20 cellular contexts compared by ENCODE assay signal in the genomic region with DNA sequence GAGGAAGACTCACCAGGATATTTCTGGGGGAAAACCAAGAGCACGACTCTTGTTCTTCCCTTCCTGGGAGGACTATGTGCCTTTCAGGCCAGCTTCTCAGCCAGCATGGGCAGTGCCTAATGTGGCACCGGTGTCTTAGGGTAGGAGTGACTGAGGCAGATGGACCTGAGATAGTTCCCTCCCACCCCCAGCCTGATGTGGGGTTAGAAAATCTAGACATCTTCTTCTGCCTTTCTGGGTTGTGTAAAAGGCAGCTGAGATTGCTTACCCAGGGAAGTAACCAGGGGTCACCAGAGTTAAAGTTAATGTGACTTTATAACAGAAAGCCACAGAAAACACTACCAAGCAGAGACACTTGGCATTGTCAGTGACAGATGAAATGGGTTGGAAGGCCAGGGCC.
"Had no signal": no experiment of that assay in that cellular context is flagged by ENCODE, and none has a peak within 500 bp of the region (broad histone marks: within the 10 kb centered on the region; RNA-seq: fewer than 3 reads in every experiment).

No MANE protein-coding gene starts in this region.

- H3K36me3 Mint-ChIP-seq: activated naive CD8-positive, alpha-beta T cell; natural killer cell treated with Interleukin-12 subunit alpha and Interleukin-12 subunit beta and Interleukin-15 and Interleukin-18, amount 100 ng/mL, for 72 hours had no signal

- H3K4me3 ChIP-seq: adrenal gland, breast epithelium, colonic mucosa, heart right ventricle, thyroid gland had no signal

- H3K36me3 ChIP-seq: adrenal gland, breast epithelium, colonic mucosa, heart right ventricle, thyroid gland had no signal

- H3K27me3 ChIP-seq: adrenal gland, breast epithelium, colonic mucosa, heart right ventricle, thyroid gland had no signal

- DNase-seq: activated B cell treated with CpG ODN at 0.5 μM for 24 hours; activated CD4-positive, alpha-beta T cell treated with anti-CD3 and anti-CD28 coated beads for 36 hours; activated CD4-positive, alpha-beta T cell treated with anti-CD3 and anti-CD28 coated beads, Interleukin-2, amount 50 U/mL, for 4 hours; activated CD8-positive, alpha-beta memory T cell treated with anti-CD3 and anti-CD28 coated beads for 24 hours; activated CD8-positive, alpha-beta memory T cell treated with anti-CD3 and anti-CD28 coated beads, Interleukin-2, amount 50 U/mL, for 4 hours; activated naive CD4-positive, alpha-beta T cell; activated T-cell treated with anti-CD3 and anti-CD28 coated beads, Interleukin-2, amount 50 U/mL, for 24 hours; adrenal gland; colonic mucosa; heart right ventricle; left colon; stimulated activated CD4-positive, alpha-beta T cell treated with anti-CD3 and anti-CD28 coated beads, Interleukin-4, amount 100 ng/mL, for 24 hours; stimulated activated naive CD8-positive, alpha-beta T cell treated with anti-CD3 and anti-CD28 coated beads, Interleukin-15, Interleukin-2, amounts not matched to agents 100 U/mL and 50 U/mL, for 24 hours; T-helper 9 cell; thyroid gland had no signal

- H3K9me3 ChIP-seq: adrenal gland, breast epithelium, colonic mucosa, heart right ventricle, thyroid gland had no signal

- H3K9me3 Mint-ChIP-seq: activated B cell treated with CpG ODN at 0.5 μM for 24 hours; activated T-cell treated with anti-CD3 and anti-CD28 coated beads, Interleukin-2, amount 50 U/mL, for 24 hours; activated T-helper 2 cell treated with anti-CD3 and anti-CD28 coated beads, Interferon-gamma antibody, Interleukin-2, Interleukin-4, amounts not matched to agents 10 μg/mL and 5 μg/mL and 100 μg/mL, durations not matched to agents 14 hours and 24 hours and 36 hours had no signal

- H3K27ac ChIP-seq: breast epithelium, colonic mucosa, epithelial cell of prostate, thyroid gland had no signal

- H3K27ac Mint-ChIP-seq: activated B cell treated with CpG ODN at 0.5 μM for 24 hours; activated CD4-positive, alpha-beta T cell treated with anti-CD3 and anti-CD28 coated beads for 36 hours; activated naive CD8-positive, alpha-beta T cell; activated T-cell treated with anti-CD3 and anti-CD28 coated beads, Interleukin-2, amount 50 U/mL, for 24 hours; activated T-helper 2 cell treated with anti-CD3 and anti-CD28 coated beads, Interferon-gamma antibody, Interleukin-2, Interleukin-4, amounts not matched to agents 10 μg/mL and 5 μg/mL and 100 μg/mL, durations not matched to agents 14 hours and 24 hours and 36 hours; natural killer cell treated with Interleukin-12 subunit alpha and Interleukin-12 subunit beta and Interleukin-15 and Interleukin-18, amount 100 ng/mL, for 72 hours had no signal

- ATAC-seq: activated CD4-positive, alpha-beta T cell treated with anti-CD3 and anti-CD28 coated beads for 36 hours; left colon; natural killer cell treated with Interleukin-12 subunit alpha and Interleukin-12 subunit beta and Interleukin-15 and Interleukin-18, amount 100 ng/mL, for 72 hours; stimulated activated naive CD8-positive, alpha-beta T cell treated with anti-CD3 and anti-CD28 coated beads, Interleukin-15, Interleukin-2, amounts not matched to agents 100 U/mL and 50 U/mL, for 24 hours had no signal

- H3K4me3 Mint-ChIP-seq: activated B cell treated with CpG ODN at 0.5 μM for 24 hours; activated CD4-positive, alpha-beta T cell treated with anti-CD3 and anti-CD28 coated beads for 36 hours; activated naive CD8-positive, alpha-beta T cell; activated T-cell treated with anti-CD3 and anti-CD28 coated beads, Interleukin-2, amount 50 U/mL, for 24 hours; natural killer cell treated with Interleukin-12 subunit alpha and Interleukin-12 subunit beta and Interleukin-15 and Interleukin-18, amount 100 ng/mL, for 72 hours had no signal

- H3K27me3 Mint-ChIP-seq: activated B cell treated with CpG ODN at 0.5 μM for 24 hours; activated CD4-positive, alpha-beta T cell treated with anti-CD3 and anti-CD28 coated beads for 36 hours; activated naive CD8-positive, alpha-beta T cell; activated T-cell treated with anti-CD3 and anti-CD28 coated beads, Interleukin-2, amount 50 U/mL, for 24 hours had no signal

- H3K4me1 ChIP-seq: adrenal gland, breast epithelium, colonic mucosa, thyroid gland had no signal
